Comparison of ENCODE assay signal across 8 cellular contexts in the genomic region with DNA sequence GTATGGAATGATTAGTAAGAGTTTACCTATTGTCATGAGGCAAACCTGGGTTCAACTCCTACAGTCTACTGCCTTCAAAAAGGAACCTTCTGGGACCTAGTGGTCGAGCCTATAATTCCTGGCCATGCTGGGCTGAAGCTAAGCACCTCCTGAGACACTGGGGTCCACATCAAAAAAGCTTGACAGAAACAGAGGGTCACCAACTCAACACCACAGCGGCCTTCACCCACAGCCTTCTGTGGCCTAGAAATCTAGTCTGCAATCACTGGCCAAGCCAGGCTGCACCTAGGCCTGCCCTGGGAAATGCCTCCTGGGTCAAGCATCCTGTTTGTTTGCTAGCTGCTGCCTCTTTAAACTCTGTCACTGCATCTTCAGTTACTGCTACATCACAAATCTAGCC.
"Had no signal": no experiment of that assay in that cellular context is flagged by ENCODE, and none has a peak within 500 bp of the region (broad histone marks: within the 10 kb centered on the region; RNA-seq: fewer than 3 reads in every experiment).

No MANE protein-coding gene starts in this region.

- H3K36me3 ChIP-seq: HAP-1 had no signal

- H3K4me3 Mint-ChIP-seq: GM23338, H9, HFFc6 had no signal

- H3K27ac ChIP-seq: GM23248 had no signal

- H3K4me3 ChIP-seq: GM23248, GM23338, HAP-1 had no signal

- H3K9me3 Mint-ChIP-seq: GM23338, H9 had no signal

- H3K9me3 ChIP-seq: HAP-1 had no signal

- H3K27ac Mint-ChIP-seq: GM23338, H9, HFFc6 had no signal

- DNase-seq: GM23248, GOT3, H7, H9, HCEC 1CT, HFFc6 had no signal

- H3K4me1 Mint-ChIP-seq: GM23338, H9 had no signal

- H3K4me1 ChIP-seq: HAP-1 had no signal
